14 cellular contexts compared by ENCODE assay signal in the genomic region with DNA sequence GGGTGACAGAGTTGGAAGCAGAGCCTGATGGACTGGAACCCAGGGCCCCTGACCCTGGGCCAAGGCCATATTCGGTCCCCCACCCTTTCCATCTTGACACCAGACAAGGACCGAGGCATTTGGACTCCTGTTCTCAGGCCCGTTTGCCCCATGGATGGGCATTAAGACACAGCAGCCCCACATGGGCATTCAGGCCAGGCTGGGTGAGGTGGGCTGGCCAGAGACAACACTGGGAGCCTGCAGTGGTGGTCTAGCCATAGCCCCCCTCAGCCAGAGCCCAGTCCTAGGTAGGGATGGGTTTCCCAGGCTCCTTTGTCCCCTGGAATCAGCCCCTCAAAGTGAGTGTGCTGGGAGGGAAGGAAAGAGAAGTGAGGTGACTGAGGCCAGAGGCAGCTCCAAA. TPM values are rescaled to one million over a fixed set of nuclear protein-coding genes. Genes with fewer than 3 reads are reported as not detected.
DNase-seq lines count a peak whose midpoint lies in the region; ATAC-seq and TF ChIP-seq lines count a peak whose summit lies in the region.
"Had no signal": no experiment of that assay in that cellular context is flagged by ENCODE, and none has a peak within 500 bp of the region (broad histone marks: within the 10 kb centered on the region; RNA-seq: fewer than 3 reads in every experiment).

No MANE protein-coding gene starts in this region.

- peak overlapping the region; percentile 85 to 97 for H3K27ac ChIP-seq in coronary artery
- H3K27ac ChIP-seq in naive thymus-derived CD4-positive, alpha-beta T cell (ENCODE audit: low read depth, low read length), result no peak overlapping the region
- H3K27ac ChIP-seq in upper lobe of left lung, result peak overlapping the region in 3 of 4 donors; percentile 3 to 86 (median 82)

- intact Hi-C loops in Right ventricle myocardium superior (cut with DNase I) (no loop called here), cardiac septum (cut with DNase I) (loop anchor here (5.0 kb wide), 1 partner anchor 34 kb away; no protein-coding TSS in a partner anchor)
- intact Hi-C loops in naive thymus-derived CD4-positive, alpha-beta T cell (cut with micrococcal nuclease), result loop anchor here in 1 of 2 donors (10.0 kb wide), 2 partner anchors 242 to 522 kb away; partner anchors contain the start of gene NXPH3

- DNase-seq in Right ventricle myocardium superior, result peak; percentile 33
- DNase-seq in cardiac septum (ENCODE audit: low spot score), result no peak
- DNase-seq in coronary artery (ENCODE audit: low spot score), result no peak
- no peak for DNase-seq in naive thymus-derived CD4-positive, alpha-beta T cell
- DNase-seq in upper lobe of left lung, result no peak
- no peak for DNase-seq in stimulated activated CD4-positive, alpha-beta T cell treated with anti-CD3 and anti-CD28 coated beads, Interleukin-1b, Interleukin-23, amount 100 ng/mL, for 48 hours
- DNase-seq in DMS153 (lab: John Stamatoyannopoulos, UW), result no peak
- DNase-seq: activated T-cell treated with anti-CD3 and anti-CD28 coated beads, Interleukin-2, amount 50 U/mL, for 72 hours; cortex of kidney; GOT3; KBM-7; midbrain had no signal

- H3K4me1 Mint-ChIP-seq in naive thymus-derived CD4-positive, alpha-beta T cell, result peaks cover 29 to 48% (median 41%) of the 10 kb centered on the region in 7 donors

- no peak for TF ChIP-seq EP300 in upper lobe of left lung (IDR thresholded peaks at IDR 0.05)

- H3K36me3 ChIP-seq in naive thymus-derived CD4-positive, alpha-beta T cell (ENCODE audit: control insufficient read depth in 2 of 3, insufficient read depth in 3 of 3, low read length in 3 of 3), result peaks cover 0 to 45% (median 0%) of the 10 kb centered on the region in 3 experiments
- peaks cover 0 to 27% (median 17%) of the 10 kb centered on the region in 4 donors for H3K36me3 ChIP-seq in upper lobe of left lung

- peak overlapping the region in 8 of 10 donors; percentile 8 to 100 (median 97) for H3K4me3 Mint-ChIP-seq in naive thymus-derived CD4-positive, alpha-beta T cell

- H3K4me1 ChIP-seq in naive thymus-derived CD4-positive, alpha-beta T cell (ENCODE audit: control insufficient read depth in 2 of 2, insufficient read depth in 2 of 2, low read length in 2 of 2), result peaks cover 12 to 14% of the 10 kb centered on the region in 2 donors
- peaks cover 14 to 38% (median 28%) of the 10 kb centered on the region in 4 donors for H3K4me1 ChIP-seq in upper lobe of left lung

- ATAC-seq in Right ventricle myocardium superior (ENCODE audit: poor library complexity), result no peak
- no peak for ATAC-seq in naive thymus-derived CD4-positive, alpha-beta T cell
- ATAC-seq in upper lobe of left lung (ENCODE audit: low FRiP score in 2 of 2), result no peak
- ATAC-seq in HG03095 (IDR thresholded peaks at IDR 0.05; ENCODE audit: unreplicated experiment), result no peak
- ATAC-seq: activated T-cell treated with anti-CD3 and anti-CD28 coated beads, Interleukin-2, amount 50 U/mL, for 72 hours had no signal

- TF ChIP-seq POLR2A in upper lobe of left lung (IDR thresholded peaks at IDR 0.05), result no peak

- H3K9me3 Mint-ChIP-seq in naive thymus-derived CD4-positive, alpha-beta T cell, result peaks cover 0 to 2% (median 0%) of the 10 kb centered on the region in 11 donors
- H3K9me3 Mint-ChIP-seq: activated T-cell treated with anti-CD3 and anti-CD28 coated beads, Interleukin-2, amount 50 U/mL, for 72 hours had no signal

- H3K36me3 Mint-ChIP-seq in naive thymus-derived CD4-positive, alpha-beta T cell, result peaks cover 0 to 21% (median 4%) of the 10 kb centered on the region in 5 donors

- no peaks in the 10 kb centered on the region for H3K27me3 ChIP-seq in naive thymus-derived CD4-positive, alpha-beta T cell (ENCODE audit: control insufficient read depth in 2 of 2, insufficient read depth in 2 of 2, low read length in 2 of 2)
- H3K27me3 ChIP-seq in upper lobe of left lung, result no peaks in the 10 kb centered on the region
- H3K27me3 ChIP-seq: Peyer's patch had no signal

- H3K4me3 ChIP-seq in coronary artery (peak overlapping the region; percentile 97), upper lobe of left lung (peak overlapping the region in 1 of 4 donors; percentile 75)
- H3K4me3 ChIP-seq in naive thymus-derived CD4-positive, alpha-beta T cell (ENCODE audit: low read length), result no peak overlapping the region

- WGBS in upper lobe of left lung, 2 donors, result 81% methylated on average over 3 of the region's 3 CpGs; no CpG with 5 or more reads in 1 of the 2 donors

- H3K9me3 ChIP-seq in naive thymus-derived CD4-positive, alpha-beta T cell (ENCODE audit: control insufficient read depth in 2 of 3, low read length in 3 of 3), result no peaks in the 10 kb centered on the region
- H3K9me3 ChIP-seq in upper lobe of left lung, result no peaks in the 10 kb centered on the region
- H3K9me3 ChIP-seq: Peyer's patch had no signal

- CTCF ChIA-PET in naive thymus-derived CD4-positive, alpha-beta T cell (lab: Charles Lee), result interaction anchor here (2.7 kb wide), 1 partner anchor 9 kb away, joined by 9 read pairs; no protein-coding TSS in a partner anchor

- no peaks in the 10 kb centered on the region for H3K27me3 Mint-ChIP-seq in naive thymus-derived CD4-positive, alpha-beta T cell

- peak overlapping the region in 5 of 9 donors; percentile 16 to 98 (median 67) for H3K27ac Mint-ChIP-seq in naive thymus-derived CD4-positive, alpha-beta T cell
- H3K27ac Mint-ChIP-seq: activated T-cell treated with anti-CD3 and anti-CD28 coated beads, Interleukin-2, amount 50 U/mL, for 72 hours had no signal

- POLR2A ChIA-PET in naive thymus-derived CD4-positive, alpha-beta T cell (lab: Charles Lee), result interaction anchor here (0.7 kb wide), 1 partner anchor 10 kb away, joined by 3 read pairs; no protein-coding TSS in a partner anchor

- TF ChIP-seq CTCF in coronary artery (IDR thresholded peaks at IDR 0.05), result no peak
- TF ChIP-seq CTCF in upper lobe of left lung (IDR thresholded peaks at IDR 0.05), result no peak

RNA-seq across cellular contexts. Expression of gene PDK2, which starts 1.6 kb away (rescaled TPM):
- 250 TPM for total RNA-seq in Right ventricle myocardium superior
- 131 TPM for total RNA-seq in cardiac septum
- total RNA-seq in naive thymus-derived CD4-positive, alpha-beta T cell, result 10 to 100 TPM; 16.7 to 48.3 (median 22.5) TPM
- 10 to 100 TPM; 37.2 to 50.4 TPM for polyA plus RNA-seq in naive thymus-derived CD4-positive, alpha-beta T cell
- 10 to 100 TPM; 15.7 to 80.7 (median 34.9) TPM for total RNA-seq in upper lobe of left lung

RNA-seq across cellular contexts. Expression of gene SAMD14, which starts 33.2 kb away (rescaled TPM):
- 0.78 TPM for total RNA-seq in Right ventricle myocardium superior
- 4.4 TPM for total RNA-seq in cardiac septum
- under 1 TPM in 2 of 5 experiments, not detected in 3; 0.70 to 0.78 TPM for total RNA-seq in naive thymus-derived CD4-positive, alpha-beta T cell
- not detected for polyA plus RNA-seq in naive thymus-derived CD4-positive, alpha-beta T cell
- total RNA-seq in upper lobe of left lung, result 10 to 100 TPM in 2 of 6 donors, 1 to 10 TPM in 3, under 1 TPM in 1; 0.49 to 16.8 (median 5.6) TPM

RNA-seq across cellular contexts. Expression of gene ITGA3, which starts 40.8 kb away (rescaled TPM):
- total RNA-seq in Right ventricle myocardium superior (12.6 TPM), cardiac septum (57.8 TPM), upper lobe of left lung (100 to 1,000 TPM; 193 to 469 (median 350) TPM)
- 10 to 100 TPM in 2 of 5 experiments, 1 to 10 TPM in 3; 4.0 to 14.6 (median 8.6) TPM for total RNA-seq in naive thymus-derived CD4-positive, alpha-beta T cell
- 1 to 10 TPM; 1.4 to 2.4 TPM for polyA plus RNA-seq in naive thymus-derived CD4-positive, alpha-beta T cell

RNA-seq across cellular contexts. Expression of gene PPP1R9B, which starts 53.7 kb away (rescaled TPM):
- 35.4 TPM for total RNA-seq in Right ventricle myocardium superior
- 46.1 TPM for total RNA-seq in cardiac septum
- total RNA-seq in naive thymus-derived CD4-positive, alpha-beta T cell, result 100 to 1,000 TPM in 2 of 5 experiments, 10 to 100 TPM in 3; 63.1 to 142 (median 69.1) TPM
- polyA plus RNA-seq in naive thymus-derived CD4-positive, alpha-beta T cell, result under 1 TPM; 0.63 to 0.72 TPM
- total RNA-seq in upper lobe of left lung, result 100 to 1,000 TPM in 1 of 6 donors, 10 to 100 TPM in 5; 37.5 to 121 (median 74.7) TPM
